8 cellular contexts compared by ENCODE assay signal in the genomic region with DNA sequence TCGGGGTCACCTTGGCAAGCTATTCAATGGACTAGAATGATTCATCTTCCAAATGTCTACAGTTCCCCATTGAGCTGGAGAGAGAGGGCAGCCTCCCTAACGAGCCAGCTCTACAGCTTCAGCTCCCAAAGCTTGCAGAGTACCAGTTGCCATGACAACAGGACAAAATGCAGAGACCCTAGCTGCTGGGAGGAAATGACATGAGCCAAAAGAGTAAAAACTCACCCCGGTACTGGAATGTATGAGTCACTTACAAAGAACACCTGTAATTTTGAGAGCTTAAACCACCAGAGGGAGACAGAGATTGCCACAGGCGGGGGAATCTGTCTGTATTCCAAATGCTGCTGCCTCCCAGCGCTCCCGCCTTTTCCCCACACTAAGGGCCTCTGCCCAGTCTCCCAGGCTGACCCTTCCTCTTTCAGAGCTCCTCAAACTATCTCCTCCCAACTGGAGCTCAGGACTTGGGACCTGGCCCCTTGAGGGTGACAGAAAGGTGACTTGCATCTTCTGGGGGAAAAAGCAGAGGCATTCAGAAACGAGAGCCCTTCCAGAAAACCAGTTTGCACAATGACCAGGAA.
DNase-seq lines count a peak whose midpoint lies in the region; ATAC-seq and TF ChIP-seq lines count a peak whose summit lies in the region.

No MANE protein-coding gene starts in this region.

- POLR2A ChIA-PET in IMR-90 (lab: Charles Lee; ENCODE audit: unreplicated experiment) = no interaction called here

- no peaks in the 10 kb centered on the region for H3K27me3 Mint-ChIP-seq in activated naive CD4-positive, alpha-beta T cell treated with anti-CD3 and anti-CD28 coated beads for 36 hours (ENCODE audit: low read depth)

- no CpG with 5 or more reads among the region's 7 CpGs for WGBS in IMR-90 (ENCODE audit: extremely low coverage in 2 of 2, insufficient read length in 1 of 2), 2 experiments
- WGBS in sigmoid colon, 2 donors = 9 to 23% methylated on average over 7 of the region's 7 CpGs
- 19 to 20% methylated on average over 7 of the region's 7 CpGs for WGBS in aorta, 2 donors

- peak; percentile 69 for TF ChIP-seq RAD21 in IMR-90 (IDR thresholded peaks at IDR 0.05; ENCODE audit: low read length)

- H4K8ac ChIP-seq in IMR-90 (ENCODE audit: low read depth in 2 of 2, low read length in 2 of 2) = no peak overlapping the region

- CTCF ChIA-PET in IMR-90 (lab: Yijun Ruan, JAX) = interaction anchor here (0.6 to 2.1 kb wide), 13 partner anchors 9 to 328 kb away, joined by 3 to 18 read pairs (median 5); no protein-coding TSS in a partner anchor
- CTCF ChIA-PET in activated naive CD4-positive, alpha-beta T cell treated with anti-CD3 and anti-CD28 coated beads for 36 hours (lab: Charles Lee) = interaction anchor here (0.5 to 3.0 kb wide), 38 partner anchors 9 to 643 kb away, joined by 3 to 41 read pairs (median 4); no protein-coding TSS in a partner anchor

- no peak overlapping the region for H4K91ac ChIP-seq in IMR-90 (ENCODE audit: insufficient read depth, low read depth, low read length)

- in situ Hi-C loops in IMR-90 (cut with MboI; ENCODE audit: low sequenced_read_pairs) = no loop called here

- peak overlapping the region; percentile 11; the same call in 1 of the 2 replicates for H3K4ac ChIP-seq in IMR-90 (ENCODE audit: low read depth, low read length)

- H2AK5ac ChIP-seq in IMR-90 (ENCODE audit: low read depth, low read length) = no peak overlapping the region

- H3K36me3 Mint-ChIP-seq in activated naive CD4-positive, alpha-beta T cell treated with anti-CD3 and anti-CD28 coated beads for 36 hours (ENCODE audit: low read depth) = no peaks in the 10 kb centered on the region

- DNase-seq in GM06990 (ENCODE audit: extremely low read depth, insufficient read length) (peak; percentile 60), IMR-90 (peak; percentile 76), SJSA1 (ENCODE audit: low read depth in 1 of 2, low spot score in 2 of 2) (peak; percentile 50 to 60), right atrium auricular region (ENCODE audit: low spot score) (no peak), sigmoid colon (no peak), aorta (no peak)
- peak; percentile 78 for DNase-seq in activated naive CD4-positive, alpha-beta T cell treated with anti-CD3 and anti-CD28 coated beads for 36 hours

- H3K4me1 ChIP-seq in IMR-90 (ENCODE audit: control insufficient read depth, insufficient read depth, low read length) = peaks cover 2% of the 10 kb centered on the region; the same call in 1 of the 2 replicates
- peaks cover 4% of the 10 kb centered on the region; the same call in 1 of the 2 replicates for H3K4me1 ChIP-seq in SJSA1 (replicated peaks)
- peaks cover 0 to 7% of the 10 kb centered on the region in 2 donors for H3K4me1 ChIP-seq in right atrium auricular region
- H3K4me1 ChIP-seq in sigmoid colon = peaks cover 0 to 17% (median 9%) of the 10 kb centered on the region in 4 donors
- no peaks in the 10 kb centered on the region for H3K4me1 ChIP-seq in aorta (ENCODE audit: control insufficient read depth in 1 of 2, insufficient read depth in 2 of 2, low read length in 2 of 2)

- no peaks in the 10 kb centered on the region for H3K27me3 ChIP-seq in GM06990 (replicated peaks; ENCODE audit: control insufficient read depth, insufficient read depth, low read length)
- no peaks in the 10 kb centered on the region for H3K27me3 ChIP-seq in IMR-90 (ENCODE audit: control insufficient read depth, insufficient read depth, low read length)
- H3K27me3 ChIP-seq in SJSA1 (replicated peaks) = no peaks in the 10 kb centered on the region
- H3K27me3 ChIP-seq in right atrium auricular region = no peaks in the 10 kb centered on the region
- no peaks in the 10 kb centered on the region for H3K27me3 ChIP-seq in sigmoid colon
- no peaks in the 10 kb centered on the region for H3K27me3 ChIP-seq in aorta (ENCODE audit: control insufficient read depth in 1 of 2, insufficient read depth in 2 of 2, low read length in 1 of 2)

- H3K36me3 ChIP-seq in GM06990 (ENCODE audit: control insufficient read depth, insufficient read depth, low read length) (no peaks in the 10 kb centered on the region), IMR-90 (ENCODE audit: control insufficient read depth, insufficient read depth, low read length) (no peaks in the 10 kb centered on the region), SJSA1 (no peaks in the 10 kb centered on the region), right atrium auricular region (no peaks in the 10 kb centered on the region), sigmoid colon (no peaks in the 10 kb centered on the region), aorta (ENCODE audit: control insufficient read depth in 1 of 2, insufficient read depth in 2 of 2, low read length in 1 of 2) (no peaks in the 10 kb centered on the region)

- no peak overlapping the region for H3K4me3 Mint-ChIP-seq in activated naive CD4-positive, alpha-beta T cell treated with anti-CD3 and anti-CD28 coated beads for 36 hours

- H3K4me1 Mint-ChIP-seq in activated naive CD4-positive, alpha-beta T cell treated with anti-CD3 and anti-CD28 coated beads for 36 hours (ENCODE audit: low read depth) = peaks cover 18% of the 10 kb centered on the region

- peak overlapping the region; percentile 70 for H3K27ac Mint-ChIP-seq in activated naive CD4-positive, alpha-beta T cell treated with anti-CD3 and anti-CD28 coated beads for 36 hours

- no peaks in the 10 kb centered on the region for H3K79me1 ChIP-seq in IMR-90 (ENCODE audit: low read depth in 1 of 2, low read length in 2 of 2)

- TF ChIP-seq POLR2A in IMR-90 (IDR thresholded peaks at IDR 0.05; ENCODE audit: low read depth, low read length) (no peak), sigmoid colon (IDR thresholded peaks at IDR 0.05) (no peak)

- no peak overlapping the region for H2BK5ac ChIP-seq in IMR-90 (ENCODE audit: low read depth, low read length, poor library complexity, severe bottlenecking)

- H3K9ac ChIP-seq in IMR-90 (ENCODE audit: low read depth, low read length) = no peak overlapping the region

- H3K9me3 Mint-ChIP-seq in activated naive CD4-positive, alpha-beta T cell treated with anti-CD3 and anti-CD28 coated beads for 36 hours = no peaks in the 10 kb centered on the region

- peak; percentile 74 for TF ChIP-seq CTCF in GM06990 (IDR thresholded peaks at IDR 0.05; ENCODE audit: insufficient read depth, low read length, poor library complexity, severe bottlenecking)
- TF ChIP-seq CTCF in IMR-90 (conservative IDR thresholded peaks at IDR 0.05; ENCODE audit: low read depth, low read length) = peak; percentile 66
- peak; percentile 25 to 71 for TF ChIP-seq CTCF in right atrium auricular region (IDR thresholded peaks at IDR 0.05)
- peak in 3 of 4 experiments; percentile 38 to 47 (median 43) for TF ChIP-seq CTCF in sigmoid colon (IDR thresholded peaks at IDR 0.05)

- H3K56ac ChIP-seq in IMR-90 (ENCODE audit: extremely low read depth, insufficient read depth, low read length) = no peak overlapping the region

- BruUV-seq in IMR-90 (replicated peaks; lab: Mats Ljungman, UMichigan) = no TSS peak

- H3K14ac ChIP-seq in IMR-90 (replicated peaks; ENCODE audit: low read depth, low read length) = no peak overlapping the region

- H4K20me1 ChIP-seq in IMR-90 (ENCODE audit: insufficient read depth, low read length) = no peaks in the 10 kb centered on the region

- H3K18ac ChIP-seq in IMR-90 (ENCODE audit: low read depth, low read length) = no peak overlapping the region

- peaks cover 4% of the 10 kb centered on the region; the same call in 1 of the 2 replicates for H3K9me1 ChIP-seq in IMR-90 (ENCODE audit: insufficient read depth, low read length)

- no peak overlapping the region for H3K23ac ChIP-seq in IMR-90 (ENCODE audit: low read depth, low read length)

- H3K9me3 ChIP-seq in IMR-90 (ENCODE audit: control insufficient read depth, insufficient read depth, low read length) (peaks cover 7% of the 10 kb centered on the region), SJSA1 (replicated peaks) (no peaks in the 10 kb centered on the region), right atrium auricular region (no peaks in the 10 kb centered on the region), sigmoid colon (no peaks in the 10 kb centered on the region), aorta (ENCODE audit: control insufficient read depth, low read length) (no peaks in the 10 kb centered on the region)

- no peak for TF ChIP-seq EP300 in sigmoid colon (IDR thresholded peaks at IDR 0.05)

- H2BK15ac ChIP-seq in IMR-90 (ENCODE audit: low read depth, low read length) = 0 out of 3 replicates have a peak overlapping the region, but pooled peaks have one; percentile 3

- H2BK20ac ChIP-seq in IMR-90 (ENCODE audit: low read depth, low read length) = peak overlapping the region; percentile 20; the same call in 1 of the 2 replicates

- peak overlapping the region; percentile 45; the same call in 1 of the 2 replicates for H2BK120ac ChIP-seq in IMR-90 (ENCODE audit: low read depth, low read length)

- no peak overlapping the region for H3K4me2 ChIP-seq in IMR-90 (ENCODE audit: low read depth, low read length)

- H3K4me3 ChIP-seq in GM06990 (replicated peaks; ENCODE audit: low read depth, low read length) (no peak overlapping the region), IMR-90 (ENCODE audit: insufficient read depth, low read depth, low read length) (no peak overlapping the region), SJSA1 (no peak overlapping the region), right atrium auricular region (no peak overlapping the region), sigmoid colon (no peak overlapping the region), aorta (ENCODE audit: low read length in 2 of 2) (no peak overlapping the region)

- dilution Hi-C loops in IMR-90 (cut with HindIII; ENCODE audit: low sequenced_read_pairs, unreplicated experiment) = no loop called here

- peak overlapping the region; percentile 50 for H2AFZ ChIP-seq in IMR-90 (replicated peaks; ENCODE audit: low read length, poor library complexity)

- H2AK9ac ChIP-seq in IMR-90 (replicated peaks; ENCODE audit: low read depth, low read length, poor library complexity) = no peak overlapping the region

- intact Hi-C loops in IMR-90 (cut with micrococcal nuclease) (loop anchor here (2.0 to 5.0 kb wide), 2 partner anchors 32 to 223 kb away; no protein-coding TSS in a partner anchor), sigmoid colon (cut with DNase I) (no loop called here), aorta (cut with DNase I) (loop anchor here in 1 of 2 donors (10.0 kb wide), 1 partner anchor 220 kb away; no protein-coding TSS in a partner anchor)
- intact Hi-C loops in activated naive CD4-positive, alpha-beta T cell treated with anti-CD3 and anti-CD28 coated beads for 36 hours (cut with micrococcal nuclease) = loop anchor here (1.0 to 10.0 kb wide), 10 partner anchors 96 to 648 kb away; partner anchors contain the start of genes CREM, CUL2 and FZD8

- H3K27ac ChIP-seq in IMR-90 (ENCODE audit: insufficient read depth, low read length) (no peak overlapping the region), SJSA1 (no peak overlapping the region), right atrium auricular region (no peak overlapping the region), sigmoid colon (no peak overlapping the region), aorta (ENCODE audit: low read depth in 1 of 2, low read length in 2 of 2) (no peak overlapping the region)

- H4K5ac ChIP-seq in IMR-90 (ENCODE audit: low read depth, low read length) = no peak overlapping the region

- peak; percentile 90 for ATAC-seq in GM21717 (IDR thresholded peaks at IDR 0.05; ENCODE audit: unreplicated experiment)
- ATAC-seq in IMR-90 (ENCODE audit: low read depth) = peak; percentile 62
- no peak for ATAC-seq in aorta (ENCODE audit: low FRiP score)

TF ChIP-seq in IMR-90, 13 proteins besides CTCF, POLR2A, EP300 and RAD21 (continues in another document):
- TF ChIP-seq CEBPB (IDR thresholded peaks at IDR 0.05; ENCODE audit: low read depth, low read length) = no peak

Comparison
In these comparisons a context has a peak if more than half of its experiments do, and no peak if none do; other contexts are left out.
1. DNase-seq: peak in GM06990 (single experiment), IMR-90 (single experiment), SJSA1 (2 of 2) and activated naive CD4-positive, alpha-beta T cell treated with anti-CD3 and anti-CD28 coated beads for 36 hours (single experiment); none in right atrium auricular region (single experiment), sigmoid colon (single experiment) and aorta (0 of 2).
2. Peak in every context shown above with its lines, with median percentiles within 50 percentile points of each other: CTCF ChIP-seq.